In genomic region chr11:16813141-16813540, GRCh38 we compare ENCODE assay signal across 23 cellular contexts.
A peak's percentile ranks its signal among the peaks of the same experiment; 100 is the strongest.
DNase-seq lines count a peak whose midpoint lies in the region; ATAC-seq and TF ChIP-seq lines count a peak whose summit lies in the region.
"Had no signal": no experiment of that assay in that cellular context is flagged by ENCODE, and none has a peak within 500 bp of the region (broad histone marks: within the 10 kb centered on the region; RNA-seq: fewer than 3 reads in every experiment).

No MANE protein-coding gene starts in this region.

- no peaks in the 10 kb centered on the region for H3K9me3 ChIP-seq in HUES48 (ENCODE audit: control insufficient read depth, insufficient read depth, low read length)
- no peaks in the 10 kb centered on the region for H3K9me3 ChIP-seq in thyroid gland
- H3K9me3 ChIP-seq: A549, BE2C, Peyer's patch had no signal

- H3K4me1 ChIP-seq in HUES48 (ENCODE audit: control insufficient read depth, insufficient read depth, low read length) (peaks cover 4% of the 10 kb centered on the region; the same call in 1 of the 2 replicates), thyroid gland (peaks cover 17 to 48% of the 10 kb centered on the region in 2 donors)
- H3K4me1 ChIP-seq: BE2C, Peyer's patch had no signal

- H3K27me3 ChIP-seq in HUES48 (ENCODE audit: control insufficient read depth, insufficient read depth, low read length) (no peaks in the 10 kb centered on the region), thyroid gland (no peaks in the 10 kb centered on the region)
- H3K27me3 ChIP-seq: BE2C, Peyer's patch had no signal

- no peaks in the 10 kb centered on the region for H3K27me3 Mint-ChIP-seq in dendritic cell treated with granulocyte-macrophage colony-stimulating factor and Interleukin-4, amounts not matched to agents 40 ng/mL and 50 ng/mL, for 4 days
- no peaks in the 10 kb centered on the region for H3K27me3 Mint-ChIP-seq in neural crest cell (ENCODE audit: low read depth)
- H3K27me3 Mint-ChIP-seq: CD4-positive, CD25-positive, alpha-beta regulatory T cell had no signal

- peak overlapping the region; percentile 34 for H3K4me3 Mint-ChIP-seq in dendritic cell treated with granulocyte-macrophage colony-stimulating factor and Interleukin-4, amounts not matched to agents 40 ng/mL and 50 ng/mL, for 4 days
- no peak overlapping the region for H3K4me3 Mint-ChIP-seq in neural crest cell
- H3K4me3 Mint-ChIP-seq: CD4-positive, CD25-positive, alpha-beta regulatory T cell had no signal

- peak overlapping the region; percentile 71 for H3K27ac ChIP-seq in HUES48 (ENCODE audit: low read depth, low read length)
- peak overlapping the region in 2 of 3 donors; percentile 67 to 73 for H3K27ac ChIP-seq in thyroid gland
- H3K27ac ChIP-seq: A549, Peyer's patch had no signal

- DNase-seq in neural crest cell (ENCODE audit: low read depth, low spot score) (no peak), thyroid gland (no peak), GM10266 (ENCODE audit: extremely low spot score) (no peak)
- DNase-seq: BE2C; CD4-positive, CD25-positive, alpha-beta regulatory T cell; EL; GF-D8; KG1; NCI-H1092 treated with DMSO at 0.1 percent for 48 hours; NCI-H1436 treated with DMSO at 0.1 percent for 48 hours; NCI-H1930; NCI-H345; NCI-H524 treated with DMSO at 0.1 percent for 48 hours; NCI-H82; Peyer's patch had no signal

- H3K36me3 ChIP-seq in HUES48 (ENCODE audit: control insufficient read depth, insufficient read depth, low read length) (peaks cover 38% of the 10 kb centered on the region; the same call in 1 of the 2 replicates), thyroid gland (no peaks in the 10 kb centered on the region)
- H3K36me3 ChIP-seq: BE2C had no signal

- H3K4me1 Mint-ChIP-seq in dendritic cell treated with granulocyte-macrophage colony-stimulating factor and Interleukin-4, amounts not matched to agents 40 ng/mL and 50 ng/mL, for 4 days (ENCODE audit: low read depth): peaks cover 97% of the 10 kb centered on the region
- H3K4me1 Mint-ChIP-seq in neural crest cell: peaks cover 26% of the 10 kb centered on the region
- H3K4me1 Mint-ChIP-seq: CD4-positive, CD25-positive, alpha-beta regulatory T cell had no signal

- ATAC-seq in GM21381 (IDR thresholded peaks at IDR 0.05; ENCODE audit: unreplicated experiment): no peak
- no peak for ATAC-seq in HG03095 (IDR thresholded peaks at IDR 0.05; ENCODE audit: unreplicated experiment)
- no peak for ATAC-seq in HG03175 (IDR thresholded peaks at IDR 0.05; ENCODE audit: unreplicated experiment)
- ATAC-seq: A549, HCT116, SK-N-SH treated with all-trans-retinoic acid at 6 μM for 48 hours had no signal

- H3K36me3 Mint-ChIP-seq in dendritic cell treated with granulocyte-macrophage colony-stimulating factor and Interleukin-4, amounts not matched to agents 40 ng/mL and 50 ng/mL, for 4 days (ENCODE audit: low read depth): no peaks in the 10 kb centered on the region
- no peaks in the 10 kb centered on the region for H3K36me3 Mint-ChIP-seq in neural crest cell (ENCODE audit: low read depth)
- H3K36me3 Mint-ChIP-seq: CD4-positive, CD25-positive, alpha-beta regulatory T cell had no signal

- no peak overlapping the region for H3K9ac ChIP-seq in HUES48 (ENCODE audit: low read depth, low read length)

- H3K27ac Mint-ChIP-seq in dendritic cell treated with granulocyte-macrophage colony-stimulating factor and Interleukin-4, amounts not matched to agents 40 ng/mL and 50 ng/mL, for 4 days: peak overlapping the region; percentile 61
- peak overlapping the region; percentile 71 for H3K27ac Mint-ChIP-seq in neural crest cell (ENCODE audit: unreplicated experiment)
- H3K27ac Mint-ChIP-seq: CD4-positive, CD25-positive, alpha-beta regulatory T cell had no signal

- no peak overlapping the region for H3K4me3 ChIP-seq in HUES48 (ENCODE audit: low read depth, low read length)
- no peak overlapping the region for H3K4me3 ChIP-seq in thyroid gland (replicated peaks in 1 of 3)
- H3K4me3 ChIP-seq: A549, Peyer's patch had no signal

- TF ChIP-seq CTCF in neural crest cell (conservative IDR thresholded peaks at IDR 0.05) (no peak), thyroid gland (IDR thresholded peaks at IDR 0.05) (no peak), GM10266 (IDR thresholded peaks at IDR 0.05; ENCODE audit: control insufficient read depth, insufficient read depth, low read depth, missing control alignments) (no peak)

- 91 to 93% methylated on average over 6 of the region's 6 CpGs for WGBS in thyroid gland, 2 donors

- no peaks in the 10 kb centered on the region for H3K9me3 Mint-ChIP-seq in dendritic cell treated with granulocyte-macrophage colony-stimulating factor and Interleukin-4, amounts not matched to agents 40 ng/mL and 50 ng/mL, for 4 days
- H3K9me3 Mint-ChIP-seq in neural crest cell: no peaks in the 10 kb centered on the region

- intact Hi-C loops in dendritic cell treated with granulocyte-macrophage colony-stimulating factor and Interleukin-4, amounts not matched to agents 40 ng/mL and 50 ng/mL, for 4 days (cut with micrococcal nuclease): no loop called here
- intact Hi-C loops in thyroid gland (cut with DNase I): loop anchor here (10.0 kb wide), 1 partner anchor 112 kb away; no protein-coding TSS in a partner anchor

- no peak for TF ChIP-seq POLR2A in thyroid gland (IDR thresholded peaks at IDR 0.05)
